ENCODE assay signal across 8 cellular contexts in genomic region chr5:141382469-141383294, GRCh38.
DNase-seq lines count a peak whose midpoint lies in the region; ATAC-seq and TF ChIP-seq lines count a peak whose summit lies in the region.

PCDHGA7 (plus strand) TSS chr5:141382742; CDS start chr5:141382900, 158 bp downstream.

- peaks cover 0 to 10% of the 10 kb centered on the region in 2 donors for H3K9me3 Mint-ChIP-seq in effector memory CD8-positive, alpha-beta T cell
- peaks cover 85% of the 10 kb centered on the region for H3K9me3 Mint-ChIP-seq in nephron progenitor cell

- peaks cover 51 to 59% of the 10 kb centered on the region in 2 donors for H3K27me3 Mint-ChIP-seq in effector memory CD8-positive, alpha-beta T cell
- no peaks in the 10 kb centered on the region for H3K27me3 Mint-ChIP-seq in nephron progenitor cell (ENCODE audit: low read depth, poor library complexity)

- no peaks in the 10 kb centered on the region for H3K27me3 ChIP-seq in parathyroid adenoma (ENCODE audit: control insufficient read depth, insufficient read depth, low read length)

- H3K4me2 ChIP-seq in parathyroid adenoma (ENCODE audit: low read length), result peak within 1 kb of the TSS; percentile 12

- H3K79me2 ChIP-seq in parathyroid adenoma, result no peaks in the 10 kb centered on the region

- H3K4me1 ChIP-seq in parathyroid adenoma, result no peaks in the 10 kb centered on the region

- no peaks in the 10 kb centered on the region for H3K36me3 Mint-ChIP-seq in effector memory CD8-positive, alpha-beta T cell (ENCODE audit: insufficient read depth)
- H3K36me3 Mint-ChIP-seq in nephron progenitor cell (ENCODE audit: low read depth), result peaks cover 25% of the 10 kb centered on the region

- H3K4me1 Mint-ChIP-seq in effector memory CD8-positive, alpha-beta T cell (ENCODE audit: low read depth in 2 of 2), result no peaks in the 10 kb centered on the region
- H3K4me1 Mint-ChIP-seq in nephron progenitor cell, result no peaks in the 10 kb centered on the region

- ATAC-seq in effector memory CD8-positive, alpha-beta T cell (replicated peaks), result no peak
- ATAC-seq in HG03025 (IDR thresholded peaks at IDR 0.05; ENCODE audit: low FRiP score, unreplicated experiment) (no peak), GM18498 (IDR thresholded peaks at IDR 0.05; ENCODE audit: unreplicated experiment) (no peak)

- H3K9me3 ChIP-seq in parathyroid adenoma (ENCODE audit: control insufficient read depth, low read length), result peaks cover 2% of the 10 kb centered on the region

- H2AFZ ChIP-seq in parathyroid adenoma, result peak within 1 kb of the TSS; percentile 40

- DNase-seq in EH (ENCODE audit: low read depth) (peak; percentile 5), NCI-H2227 (lab: John Stamatoyannopoulos, UW; ENCODE audit: unreplicated experiment) (peak; percentile 50), 8988T (no peak), nephron progenitor cell (no peak)
- no peak for DNase-seq in effector memory CD8-positive, alpha-beta T cell

- no peak within 1 kb of the TSS for H3K27ac ChIP-seq in parathyroid adenoma

- no peak for TF ChIP-seq CTCF in parathyroid adenoma (IDR thresholded peaks at IDR 0.05)
- TF ChIP-seq CTCF in nephron progenitor cell (IDR thresholded peaks at IDR 0.05), result no peak

- H3K9ac ChIP-seq in parathyroid adenoma, result no peak within 1 kb of the TSS

- H3K4me3 ChIP-seq in parathyroid adenoma (ENCODE audit: low read depth, low read length), result peak within 1 kb of the TSS; percentile 38

- H3K36me3 ChIP-seq in parathyroid adenoma (ENCODE audit: control insufficient read depth, insufficient read depth, low read length), result no peaks in the 10 kb centered on the region

- peak within 1 kb of the TSS; percentile 48 to 70 for H3K4me3 Mint-ChIP-seq in effector memory CD8-positive, alpha-beta T cell
- H3K4me3 Mint-ChIP-seq in nephron progenitor cell, result no peak within 1 kb of the TSS

- no peak within 1 kb of the TSS for H3K27ac Mint-ChIP-seq in effector memory CD8-positive, alpha-beta T cell
- H3K27ac Mint-ChIP-seq in nephron progenitor cell, result no peak within 1 kb of the TSS

Comparison
In these comparisons a context has a peak if more than half of its experiments do, and no peak if none do; other contexts are left out.
1. DNase-seq: peak in EH (single experiment) and NCI-H2227 (single experiment); none in effector memory CD8-positive, alpha-beta T cell (0 of 3), 8988T (single experiment) and nephron progenitor cell (single experiment).